Comparison of ENCODE assay signal across 8 cellular contexts in genomic region chr19:17784201-17785008, GRCh38. TPM values are rescaled to one million over a fixed set of nuclear protein-coding genes. Genes with fewer than 3 reads are reported as not detected.
DNase-seq lines count a peak whose midpoint lies in the region; ATAC-seq and TF ChIP-seq lines count a peak whose summit lies in the region.

No MANE protein-coding gene starts in this region.

- H3K9me2 ChIP-seq in SU-DHL-6 (replicated peaks; ENCODE audit: insufficient read depth, low read length), result no peaks in the 10 kb centered on the region

- H3K79me2 ChIP-seq in DND-41 (ENCODE audit: insufficient read depth, low read length), result no peaks in the 10 kb centered on the region
- H3K79me2 ChIP-seq in SU-DHL-6 (ENCODE audit: insufficient read depth, low read length), result no peaks in the 10 kb centered on the region

- H4K20me1 ChIP-seq in DND-41 (ENCODE audit: insufficient read depth, low read length) (peaks cover 5% of the 10 kb centered on the region; the same call in 1 of the 2 replicates), SU-DHL-6 (ENCODE audit: low read depth, low read length) (no peaks in the 10 kb centered on the region)

- 48 to 63% methylated on average over 32 of the region's 32 CpGs for WGBS in sigmoid colon, 2 donors

- H3K36me3 ChIP-seq in DND-41 (ENCODE audit: insufficient read depth, low read length) (peaks cover 62% of the 10 kb centered on the region), MG63 (no peaks in the 10 kb centered on the region), SU-DHL-6 (ENCODE audit: low read length) (peaks cover 3% of the 10 kb centered on the region; the same call in 1 of the 2 replicates), left ventricle myocardium inferior (no peaks in the 10 kb centered on the region), sigmoid colon (no peaks in the 10 kb centered on the region)

- ATAC-seq in DND-41 (ENCODE audit: insufficient read depth, low read depth) (peak; percentile 73), GM18502 (IDR thresholded peaks at IDR 0.05; ENCODE audit: poor library complexity, unreplicated experiment) (no peak), GM21360 (IDR thresholded peaks at IDR 0.05; ENCODE audit: unreplicated experiment) (no peak)
- peak; percentile 55 to 57 for ATAC-seq in activated naive CD4-positive, alpha-beta T cell treated with anti-CD3 and anti-CD28 coated beads, Interleukin-2, amount 50 U/mL, for 72 hours

- intact Hi-C loops in left ventricle myocardium inferior (cut with micrococcal nuclease) (no loop called here), sigmoid colon (cut with DNase I) (loop anchor here (5.0 kb wide), 1 partner anchor 82 kb away; no protein-coding TSS in a partner anchor)

- H3K4me3 ChIP-seq in DND-41 (ENCODE audit: low read depth in 1 of 2, low read length in 2 of 2) (no peak overlapping the region), MG63 (no peak overlapping the region), SU-DHL-6 (ENCODE audit: insufficient read depth, low read length, poor library complexity, severe bottlenecking) (no peak overlapping the region), left ventricle myocardium inferior (no peak overlapping the region), sigmoid colon (no peak overlapping the region)

- H3K27ac ChIP-seq in DND-41 (ENCODE audit: low read length) (no peak overlapping the region), SU-DHL-6 (ENCODE audit: low read depth, low read length) (no peak overlapping the region), left ventricle myocardium inferior (replicated peaks) (no peak overlapping the region), sigmoid colon (no peak overlapping the region)

- no peak for TF ChIP-seq EP300 in sigmoid colon (IDR thresholded peaks at IDR 0.05)

- no peaks in the 10 kb centered on the region for H3K4me1 ChIP-seq in DND-41 (ENCODE audit: insufficient read depth, low read length)
- H3K4me1 ChIP-seq in left ventricle myocardium inferior, result peaks cover 4% of the 10 kb centered on the region
- peaks cover 0 to 7% (median 0%) of the 10 kb centered on the region in 4 donors for H3K4me1 ChIP-seq in sigmoid colon

- H3K9ac ChIP-seq in DND-41 (ENCODE audit: low read depth, low read length) (no peak overlapping the region), SU-DHL-6 (ENCODE audit: low read length) (no peak overlapping the region)

- TF ChIP-seq CTCF in DND-41 (IDR thresholded peaks at IDR 0.05; ENCODE audit: borderline replicate concordance, extremely low read depth, low read length, poor library complexity, severe bottlenecking), result peak; percentile 90
- TF ChIP-seq CTCF in SU-DHL-6 (IDR thresholded peaks at IDR 0.05; ENCODE audit: insufficient read depth, low read length, poor library complexity, severe bottlenecking), result peak; percentile 85
- peak; percentile 85 for TF ChIP-seq CTCF in left ventricle myocardium inferior (IDR thresholded peaks at IDR 0.05; ENCODE audit: borderline replicate concordance)
- TF ChIP-seq CTCF in sigmoid colon (IDR thresholded peaks at IDR 0.05), result peak; percentile 21 to 67 (median 57)

- H3K9me3 Mint-ChIP-seq in activated naive CD4-positive, alpha-beta T cell treated with anti-CD3 and anti-CD28 coated beads, Interleukin-2, amount 50 U/mL, for 72 hours, result no peaks in the 10 kb centered on the region

- 0 out of 2 replicates have a peak, but pooled peaks cover 3% of the 10 kb centered on the region for H3F3A ChIP-seq in SU-DHL-6 (ENCODE audit: insufficient read depth)

- no peaks in the 10 kb centered on the region for H3K27me3 ChIP-seq in DND-41 (ENCODE audit: insufficient read depth, low read length, poor library complexity)
- H3K27me3 ChIP-seq in MG63, result no peaks in the 10 kb centered on the region
- no peaks in the 10 kb centered on the region for H3K27me3 ChIP-seq in SU-DHL-6 (ENCODE audit: low read length)
- peaks cover 52% of the 10 kb centered on the region for H3K27me3 ChIP-seq in left ventricle myocardium inferior (ENCODE audit: low read depth)
- H3K27me3 ChIP-seq in sigmoid colon, result peaks cover 0 to 40% (median 11%) of the 10 kb centered on the region in 3 donors

- peak overlapping the region in 1 of 2 donors; percentile 2 for H3K27ac Mint-ChIP-seq in activated naive CD4-positive, alpha-beta T cell treated with anti-CD3 and anti-CD28 coated beads, Interleukin-2, amount 50 U/mL, for 72 hours

- H3K9me3 ChIP-seq in DND-41 (ENCODE audit: insufficient read depth, low read length, severe bottlenecking) (no peaks in the 10 kb centered on the region), MG63 (no peaks in the 10 kb centered on the region), SU-DHL-6 (ENCODE audit: insufficient read depth, low read length) (no peaks in the 10 kb centered on the region), left ventricle myocardium inferior (replicated peaks) (no peaks in the 10 kb centered on the region), sigmoid colon (no peaks in the 10 kb centered on the region)

- H2AFZ ChIP-seq in DND-41 (ENCODE audit: low read depth, low read length) (no peak overlapping the region), SU-DHL-6 (ENCODE audit: low read depth, low read length, severe bottlenecking) (no peak overlapping the region)

- DNase-seq in DND-41, result peak; percentile 75
- peak; percentile 56 for DNase-seq in MG63
- peak; percentile 64 to 79 for DNase-seq in activated naive CD4-positive, alpha-beta T cell treated with anti-CD3 and anti-CD28 coated beads, Interleukin-2, amount 50 U/mL, for 72 hours (ENCODE audit: low spot score in 2 of 2)
- peak; percentile 49 for DNase-seq in left ventricle myocardium inferior
- DNase-seq in sigmoid colon, result peak; percentile 75

- no peak overlapping the region for H3K4me2 ChIP-seq in DND-41 (ENCODE audit: insufficient read depth, low read length)
- no peak overlapping the region for H3K4me2 ChIP-seq in SU-DHL-6 (ENCODE audit: low read depth, low read length, poor library complexity, severe bottlenecking)

- peaks cover 5 to 6% of the 10 kb centered on the region in 2 donors for H3K36me3 Mint-ChIP-seq in activated naive CD4-positive, alpha-beta T cell treated with anti-CD3 and anti-CD28 coated beads, Interleukin-2, amount 50 U/mL, for 72 hours

- TF ChIP-seq POLR2A in sigmoid colon (IDR thresholded peaks at IDR 0.05), result no peak

RNA-seq across cellular contexts. Expression of gene B3GNT3, which starts 10.5 kb away (rescaled TPM):
- total RNA-seq in MG63 (2014; rRNA removed; shearing (Covaris generic); ENCODE audit: low replicate concordance), result not detected in 2 replicates
- total RNA-seq in activated naive CD4-positive, alpha-beta T cell treated with anti-CD3 and anti-CD28 coated beads, Interleukin-2, amount 50 U/mL, for 72 hours, result under 1 TPM; 0.30 to 0.41 TPM
- total RNA-seq in left ventricle myocardium inferior, result not detected
- total RNA-seq in sigmoid colon, result under 1 TPM in 1 of 4 donors, not detected in 3; 0.55 TPM
- polyA plus RNA-seq in sigmoid colon, result 10 to 100 TPM; 20.4 to 72.3 (median 35.4) TPM

RNA-seq across cellular contexts. Expression of gene FCHO1, which starts 33.1 kb away (rescaled TPM):
- 0.82 TPM in 1 of 2 replicates, not detected in the other for total RNA-seq in MG63 (2014; rRNA removed; shearing (Covaris generic); ENCODE audit: low replicate concordance)
- 10 to 100 TPM; 62.0 to 81.4 TPM for total RNA-seq in activated naive CD4-positive, alpha-beta T cell treated with anti-CD3 and anti-CD28 coated beads, Interleukin-2, amount 50 U/mL, for 72 hours
- 0.71 TPM for total RNA-seq in left ventricle myocardium inferior
- total RNA-seq in sigmoid colon, result 1 to 10 TPM; 1.8 to 5.8 (median 4.4) TPM
- 10 to 100 TPM in 1 of 3 donors, 1 to 10 TPM in 2; 1.2 to 14.4 (median 2.5) TPM for polyA plus RNA-seq in sigmoid colon

RNA-seq across cellular contexts. Expression of gene INSL3, which starts 36.9 kb away (rescaled TPM):
- not detected in 2 replicates for total RNA-seq in MG63 (2014; rRNA removed; shearing (Covaris generic); ENCODE audit: low replicate concordance)
- 10 to 100 TPM in 1 of 2 donors, 1 to 10 TPM in 1; 6.3 to 10.5 TPM for total RNA-seq in activated naive CD4-positive, alpha-beta T cell treated with anti-CD3 and anti-CD28 coated beads, Interleukin-2, amount 50 U/mL, for 72 hours
- total RNA-seq in left ventricle myocardium inferior (not detected), sigmoid colon (not detected)
- under 1 TPM in 1 of 3 donors, not detected in 2; 0.85 TPM for polyA plus RNA-seq in sigmoid colon

Comparison
In these comparisons a context has a peak if more than half of its experiments do, and no peak if none do; other contexts are left out.
1. ATAC-seq: peak in DND-41 (single experiment) and activated naive CD4-positive, alpha-beta T cell treated with anti-CD3 and anti-CD28 coated beads, Interleukin-2, amount 50 U/mL, for 72 hours (2 of 2); none in GM18502 (single experiment) and GM21360 (single experiment).
2. RNA of gene FCHO1, which starts 33.1 kb away (total RNA-seq): 62.0 to 81.4 TPM in activated naive CD4-positive, alpha-beta T cell treated with anti-CD3 and anti-CD28 coated beads, Interleukin-2, amount 50 U/mL, for 72 hours; 1.8 to 5.8 TPM in sigmoid colon, 0.82 TPM in MG63 and 0.71 TPM in left ventricle myocardium inferior (single experiment); every median in the first group is over 4 times any median in the second.
3. Peak in every context shown above with its lines, with median percentiles within 50 percentile points of each other: DNase-seq and CTCF ChIP-seq.